8 cellular contexts compared by ENCODE assay signal in the genomic region with DNA sequence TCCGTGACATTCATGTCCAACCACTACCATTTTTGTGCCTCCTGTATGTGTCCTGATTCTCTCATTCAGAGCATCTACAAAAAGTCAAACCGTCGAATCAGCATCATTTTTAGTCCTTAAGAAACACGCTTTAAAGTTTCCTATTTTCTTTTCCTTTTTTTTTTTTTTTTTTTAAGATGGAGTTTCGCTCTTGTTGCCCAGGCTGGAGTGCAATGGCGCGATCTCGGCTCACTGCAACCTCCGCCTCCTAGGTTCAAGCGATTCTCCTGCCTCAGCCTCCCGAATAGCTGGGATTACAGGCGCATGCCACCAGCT. TPM values are rescaled to one million over a fixed set of nuclear protein-coding genes. Genes with fewer than 3 reads are reported as not detected.
A peak's percentile ranks its signal among the peaks of the same experiment; 100 is the strongest.
DNase-seq lines count a peak whose midpoint lies in the region; ATAC-seq, FAIRE-seq and TF ChIP-seq lines count a peak whose summit lies in the region.
"Not testable (repeated sequence)": the region's sequence is repeated elsewhere in the genome, so short reads cannot be mapped to it uniquely, and the experiment has no call there.

No MANE protein-coding gene starts in this region.

- peak overlapping the region; percentile 64 for H3K9ac ChIP-seq in PC-3 (ENCODE audit: low read length)
- H3K9ac ChIP-seq in fibroblast of lung (ENCODE audit: insufficient read depth, low read length): not testable (repeated sequence)

- in situ Hi-C loops in transverse colon (cut with MboI; ENCODE audit: low pct_ligation_motif_present in 1 of 4, low pct_unique_long_range_greater_than_20kb in 1 of 4, low sequenced_read_pairs in 3 of 4): not testable (repeated sequence)

- BruUV-seq in PC-3 (replicated peaks; lab: Mats Ljungman, UMichigan): not testable (repeated sequence)

- H3K4me3 ChIP-seq in CD4-positive, alpha-beta memory T cell (ENCODE audit: low read length in 2 of 2): not testable (repeated sequence)
- peak overlapping the region; percentile 79 for H3K4me3 ChIP-seq in PC-3 (ENCODE audit: low read length)
- peak overlapping the region; percentile 63 for H3K4me3 ChIP-seq in bronchial epithelial cell (ENCODE audit: low read depth, low read length)
- H3K4me3 ChIP-seq in fibroblast of lung (replicated peaks in 1 of 4; ENCODE audit: control extremely low read depth in 1 of 4, insufficient read depth in 1 of 4, low read depth in 3 of 4, low read length in 4 of 4): peak overlapping the region; percentile 49 to 93 (median 78)
- peak overlapping the region; percentile 63 for H3K4me3 ChIP-seq in mesodermal cell (ENCODE audit: extremely low read depth, insufficient read depth, low read length, poor library complexity, severe bottlenecking)
- H3K4me3 ChIP-seq in psoas muscle: peak overlapping the region; percentile 81
- H3K4me3 ChIP-seq in transverse colon: peak overlapping the region in 3 of 4 donors; percentile 49 to 90 (median 89)

- TF ChIP-seq CTCF in PC-3 (conservative IDR thresholded peaks at IDR 0.05; ENCODE audit: low read depth, low read length); bronchial epithelial cell (IDR thresholded peaks at IDR 0.05; ENCODE audit: insufficient read depth, low read length, severe bottlenecking); fibroblast of lung (conservative IDR thresholded peaks at IDR 0.05 in 1 of 2, IDR thresholded peaks at IDR 0.05 in 1 of 2; ENCODE audit: low read depth in 1 of 2, low read length in 2 of 2); psoas muscle (IDR thresholded peaks at IDR 0.05); transverse colon (IDR thresholded peaks at IDR 0.05): not testable (repeated sequence)

- H3K36me3 Mint-ChIP-seq in CD4-positive, alpha-beta memory T cell; activated T-cell treated with anti-CD3 and anti-CD28 coated beads, Interleukin-2, amount 50 U/mL, for 72 hours (ENCODE audit: insufficient read depth in 2 of 2): not testable (repeated sequence)

- H3K4me1 Mint-ChIP-seq in CD4-positive, alpha-beta memory T cell: peaks cover 3 to 23% (median 10%) of the 10 kb centered on the region in 4 donors
- peaks cover 12% of the 10 kb centered on the region for H3K4me1 Mint-ChIP-seq in activated T-cell treated with anti-CD3 and anti-CD28 coated beads, Interleukin-2, amount 50 U/mL, for 72 hours (ENCODE audit: low read depth)

- not testable (repeated sequence) for H3K9me2 ChIP-seq in PC-3 (replicated peaks; ENCODE audit: low read length)

- POLR2A ChIA-PET in CD4-positive, alpha-beta memory T cell (lab: Charles Lee; ENCODE audit: partially characterized antibody); PC-3 (lab: Charles Lee; ENCODE audit: unreplicated experiment): not testable (repeated sequence)

- FAIRE-seq in bronchial epithelial cell (lab: Jason Lieb, UNC): not testable (repeated sequence)

- not testable (repeated sequence) for TF ChIP-seq POLR2A in transverse colon (IDR thresholded peaks at IDR 0.05)

- WGBS in mesodermal cell (ENCODE audit: insufficient coverage in 2 of 2), 2 experiments: 95 to 98% methylated on average over 2 to 4 of the region's 12 CpGs
- WGBS in psoas muscle, 3 donors: 73 to 84% (median 83%) methylated on average over 8 of the region's 12 CpGs
- 88% methylated on average over 9 to 12 of the region's 12 CpGs for WGBS in transverse colon (ENCODE audit: low coverage in 1 of 2), 2 donors

- not testable (repeated sequence) for H3F3A ChIP-seq in PC-3 (ENCODE audit: low read length, unreplicated experiment)

- not testable (repeated sequence) for TF ChIP-seq EP300 in transverse colon (IDR thresholded peaks at IDR 0.05; ENCODE audit: low read depth)

- CTCF ChIA-PET in CD4-positive, alpha-beta memory T cell (lab: Charles Lee; ENCODE audit: partially characterized antibody); PC-3 (lab: Charles Lee): not testable (repeated sequence)

- peaks cover 13% of the 10 kb centered on the region for H3K4me1 ChIP-seq in CD4-positive, alpha-beta memory T cell (ENCODE audit: insufficient read depth, low read length)
- H3K4me1 ChIP-seq in PC-3 (ENCODE audit: insufficient read depth, low read length): peaks cover 24% of the 10 kb centered on the region
- H3K4me1 ChIP-seq in fibroblast of lung (ENCODE audit: control insufficient read depth, extremely low read depth, insufficient read depth, low read length): peaks cover 17% of the 10 kb centered on the region
- H3K4me1 ChIP-seq in mesodermal cell (ENCODE audit: control insufficient read depth, insufficient read depth, low read length, poor library complexity, severe bottlenecking): peaks cover 19% of the 10 kb centered on the region
- peaks cover 27% of the 10 kb centered on the region for H3K4me1 ChIP-seq in psoas muscle
- H3K4me1 ChIP-seq in transverse colon: peaks cover 0 to 28% (median 17%) of the 10 kb centered on the region in 4 donors

- H4K20me1 ChIP-seq in PC-3 (ENCODE audit: low read length); fibroblast of lung (ENCODE audit: control insufficient read depth, extremely low read depth, insufficient read depth, low read length): not testable (repeated sequence)

- not testable (repeated sequence) for H3K9me3 Mint-ChIP-seq in CD4-positive, alpha-beta memory T cell; activated T-cell treated with anti-CD3 and anti-CD28 coated beads, Interleukin-2, amount 50 U/mL, for 72 hours

- peak overlapping the region in 6 of 8 donors; percentile 12 to 86 (median 46) for H3K4me3 Mint-ChIP-seq in CD4-positive, alpha-beta memory T cell
- H3K4me3 Mint-ChIP-seq in activated T-cell treated with anti-CD3 and anti-CD28 coated beads, Interleukin-2, amount 50 U/mL, for 72 hours: peak overlapping the region; percentile 86 to 93

- not testable (repeated sequence) for H3K27me3 ChIP-seq in CD4-positive, alpha-beta memory T cell (ENCODE audit: insufficient read depth, low read length); PC-3 (ENCODE audit: low read length); bronchial epithelial cell (ENCODE audit: control insufficient read depth, insufficient read depth, low read length); fibroblast of lung (ENCODE audit: control insufficient read depth, insufficient read depth, low read length); psoas muscle (ENCODE audit: insufficient read depth in 3 of 3, low read length in 2 of 3); transverse colon

- not testable (repeated sequence) for DNase-seq in CD4-positive, alpha-beta memory T cell; PC-3; activated T-cell treated with anti-CD3 and anti-CD28 coated beads, Interleukin-2, amount 50 U/mL, for 72 hours; bronchial epithelial cell (ENCODE audit: low read depth); fibroblast of lung (ENCODE audit: low read depth in 2 of 2); psoas muscle; transverse colon

- H3K4me2 ChIP-seq in PC-3 (ENCODE audit: low read length) (peak overlapping the region; percentile 86), fibroblast of lung (ENCODE audit: extremely low read depth, insufficient read depth, low read length) (peak overlapping the region; percentile 72)

- not testable (repeated sequence) for H3K9me3 ChIP-seq in CD4-positive, alpha-beta memory T cell (ENCODE audit: control insufficient read depth in 1 of 2, low read length in 2 of 2); PC-3 (ENCODE audit: low read length); fibroblast of lung (ENCODE audit: control insufficient read depth, insufficient read depth, low read depth, low read length); mesodermal cell (ENCODE audit: control insufficient read depth, low read length); psoas muscle; transverse colon

- not testable (repeated sequence) for H3K27ac Mint-ChIP-seq in CD4-positive, alpha-beta memory T cell; activated T-cell treated with anti-CD3 and anti-CD28 coated beads, Interleukin-2, amount 50 U/mL, for 72 hours

- H2AFZ ChIP-seq in PC-3 (ENCODE audit: low read length); fibroblast of lung (ENCODE audit: low read length): not testable (repeated sequence)

- not testable (repeated sequence) for H3K27me3 Mint-ChIP-seq in CD4-positive, alpha-beta memory T cell
- H3K27me3 Mint-ChIP-seq in activated T-cell treated with anti-CD3 and anti-CD28 coated beads, Interleukin-2, amount 50 U/mL, for 72 hours (ENCODE audit: low read depth): peaks cover 33% of the 10 kb centered on the region

- peaks cover 55% of the 10 kb centered on the region for H3K79me2 ChIP-seq in PC-3 (ENCODE audit: low read length)
- peaks cover 40% of the 10 kb centered on the region for H3K79me2 ChIP-seq in fibroblast of lung (ENCODE audit: control insufficient read depth, insufficient read depth, low read length)

- not testable (repeated sequence) for H3K27ac ChIP-seq in CD4-positive, alpha-beta memory T cell (ENCODE audit: low read depth, low read length); PC-3 (ENCODE audit: low read length); mesodermal cell (ENCODE audit: low read depth, low read length, severe bottlenecking)
- H3K27ac ChIP-seq in fibroblast of lung (ENCODE audit: insufficient read depth, low read length) (peak overlapping the region; percentile 73), psoas muscle (peak overlapping the region; percentile 94), transverse colon (peak overlapping the region; percentile 91 to 98 (median 95))

- intact Hi-C loops in CD4-positive, alpha-beta memory T cell (cut with micrococcal nuclease); PC-3 (cut with micrococcal nuclease); psoas muscle (cut with DNase I); transverse colon (cut with DNase I; ENCODE audit: low total_unique reads): not testable (repeated sequence)

- ATAC-seq in PC-3; activated T-cell treated with anti-CD3 and anti-CD28 coated beads, Interleukin-2, amount 50 U/mL, for 72 hours (replicated peaks in 1 of 2); psoas muscle: not testable (repeated sequence)

- not testable (repeated sequence) for H3K36me3 ChIP-seq in CD4-positive, alpha-beta memory T cell (ENCODE audit: insufficient read depth, low read length); PC-3 (ENCODE audit: low read depth, low read length); bronchial epithelial cell (ENCODE audit: control insufficient read depth, insufficient read depth, low read length); fibroblast of lung (ENCODE audit: control insufficient read depth, insufficient read depth, low read length); mesodermal cell (ENCODE audit: control insufficient read depth, insufficient read depth, low read length); psoas muscle (ENCODE audit: insufficient read depth in 1 of 2, low read depth in 1 of 2); transverse colon

RNA-seq across cellular contexts. Expression of gene LRP11, which starts 1.8 kb away (rescaled TPM):
- 1 to 10 TPM; 3.6 to 5.6 TPM for total RNA-seq in CD4-positive, alpha-beta memory T cell
- 1 to 10 TPM; 1.2 to 2.3 TPM for polyA plus RNA-seq in CD4-positive, alpha-beta memory T cell
- 32.0 and 39.9 TPM in 2 replicates for total RNA-seq in PC-3 (2014; rRNA removed)
- total RNA-seq in activated T-cell treated with anti-CD3 and anti-CD28 coated beads, Interleukin-2, amount 50 U/mL, for 72 hours: 10 to 100 TPM in 1 of 2 donors, 1 to 10 TPM in 1; 6.0 to 10.6 TPM
- total RNA-seq in bronchial epithelial cell: 108 and 129 TPM in 2 replicates
- 54.7 and 89.5 TPM in 2 replicates for total RNA-seq in fibroblast of lung
- 43.3 and 58.4 TPM in 2 replicates for polyA plus RNA-seq in fibroblast of lung
- polyA plus RNA-seq in fibroblast of lung (2012): 31.4 and 42.5 TPM in 2 replicates
- 82.3 and 116 TPM in 2 replicates for polyA minus RNA-seq in fibroblast of lung (ENCODE audit: low replicate concordance)
- polyA plus RNA-seq in mesodermal cell (2013, experiment 1 of 2): 51.1 TPM
- 64.7 TPM for polyA plus RNA-seq in mesodermal cell (2013, experiment 2 of 2)
- total RNA-seq in psoas muscle: 10 to 100 TPM in 2 of 4 donors, 1 to 10 TPM in 2; 7.9 to 29.6 (median 10.2) TPM
- 1 to 10 TPM; 1.6 to 3.2 (median 2.5) TPM for polyA plus RNA-seq in psoas muscle
- 10 to 100 TPM in 3 of 4 donors, 1 to 10 TPM in 1; 2.2 to 50.5 (median 21.2) TPM for total RNA-seq in transverse colon

RNA-seq across cellular contexts. Expression of gene RAET1E, which starts 35.5 kb away (rescaled TPM):
- total RNA-seq in CD4-positive, alpha-beta memory T cell: not detected
- not detected for polyA plus RNA-seq in CD4-positive, alpha-beta memory T cell
- total RNA-seq in PC-3 (2014; rRNA removed) (0.40 and 1.7 TPM in 2 replicates), bronchial epithelial cell (19.0 and 35.1 TPM in 2 replicates), fibroblast of lung (0.51 and 1.5 TPM in 2 replicates), psoas muscle (1 to 10 TPM; 1.4 to 6.2 (median 3.9) TPM), transverse colon (not detected)
- not detected for total RNA-seq in activated T-cell treated with anti-CD3 and anti-CD28 coated beads, Interleukin-2, amount 50 U/mL, for 72 hours
- polyA plus RNA-seq in fibroblast of lung (0.12 and 0.70 TPM in 2 replicates), psoas muscle (10 to 100 TPM in 1 of 3 donors, under 1 TPM in 2; 0.04 to 17.2 (median 0.31) TPM)
- polyA plus RNA-seq in fibroblast of lung (2012): 0.13 and 0.89 TPM in 2 replicates
- polyA minus RNA-seq in fibroblast of lung (ENCODE audit: low replicate concordance): 0.63 TPM in 1 of 2 replicates, not detected in the other
- not detected for polyA plus RNA-seq in mesodermal cell (2013, experiment 1 of 2)
- polyA plus RNA-seq in mesodermal cell (2013, experiment 2 of 2): not detected
